Comparison of ENCODE assay signal across 8 cellular contexts in the genomic region with DNA sequence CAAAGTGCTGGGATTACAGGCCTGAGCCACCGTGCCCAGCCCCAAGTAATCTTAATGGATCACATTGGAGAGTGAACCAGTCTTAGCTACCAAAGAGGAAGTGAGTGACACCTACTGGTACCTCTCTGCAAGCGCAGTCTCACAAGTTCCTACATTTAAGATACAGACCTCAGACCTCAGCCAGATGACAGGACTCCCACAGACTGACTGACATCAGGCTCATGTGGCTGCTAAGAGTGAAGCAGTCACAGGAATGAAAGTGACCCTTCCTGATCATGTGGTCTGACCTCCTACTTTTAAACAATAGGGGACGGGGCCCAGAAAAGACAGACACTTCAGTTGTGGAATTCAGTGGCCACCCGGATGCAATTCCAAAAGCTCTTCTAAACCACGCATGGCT. TPM values are rescaled to one million over a fixed set of nuclear protein-coding genes. Genes with fewer than 3 reads are reported as not detected.
DNase-seq lines count a peak whose midpoint lies in the region; ATAC-seq and TF ChIP-seq lines count a peak whose summit lies in the region.

No MANE protein-coding gene starts in this region.

- H3K4me1 Mint-ChIP-seq in natural killer cell, result peaks cover 0 to under 1% of the 10 kb centered on the region in 2 donors

- DNase-seq in DMS114 treated with DMSO at 0.1 percent for 48 hours (lab: John Stamatoyannopoulos, UW; ENCODE audit: unreplicated experiment) (peak; percentile 76), HPDE6-E6E7 (ENCODE audit: extremely low spot score) (peak; percentile 65), NOMO-1 treated with dmso at 0.1 percent for 144 hours (lab: John Stamatoyannopoulos, UW; ENCODE audit: unreplicated experiment) (peak; percentile 56), erythroblast (lab: John Stamatoyannopoulos, UW) (peak; percentile 72 to 76), natural killer cell (peak; percentile 28)
- DNase-seq in activated CD8-positive, alpha-beta memory T cell treated with anti-CD3 and anti-CD28 coated beads, Interleukin-2, amount 50 U/mL, for 1 hour (ENCODE audit: extremely low read depth), result peak; percentile 41
- DNase-seq in stimulated activated naive CD8-positive, alpha-beta T cell treated with anti-CD3 and anti-CD28 coated beads, Interleukin-15, Interleukin-2, amounts not matched to agents 100 U/mL and 50 U/mL, for 24 hours, result peak; percentile 62

- TF ChIP-seq POLR2A in erythroblast (IDR thresholded peaks at IDR 0.05; ENCODE audit: low read length), result no peak

- intact Hi-C loops in natural killer cell (cut with micrococcal nuclease), result loop anchor here (1.0 to 5.0 kb wide), 3 partner anchors 64 to 340 kb away; no protein-coding TSS in a partner anchor

- no peaks in the 10 kb centered on the region for H3K36me3 Mint-ChIP-seq in natural killer cell

- no peak overlapping the region for H3K27ac Mint-ChIP-seq in natural killer cell

- no peaks in the 10 kb centered on the region for H3K9me3 Mint-ChIP-seq in natural killer cell

- ATAC-seq in GM21390 (IDR thresholded peaks at IDR 0.05; ENCODE audit: unreplicated experiment) (peak; percentile 67), natural killer cell (peak; percentile 92 to 100 (median 99))
- peak; percentile 96 for ATAC-seq in stimulated activated naive CD8-positive, alpha-beta T cell treated with anti-CD3 and anti-CD28 coated beads, Interleukin-15, Interleukin-2, amounts not matched to agents 100 U/mL and 50 U/mL, for 24 hours

- peaks cover 0 to 4% of the 10 kb centered on the region in 2 donors for H3K27me3 Mint-ChIP-seq in natural killer cell (ENCODE audit: low read depth in 2 of 2)

- no peak overlapping the region for H3K4me3 Mint-ChIP-seq in natural killer cell

- peak; percentile 79 for TF ChIP-seq CTCF in natural killer cell (IDR thresholded peaks at IDR 0.05)

RNA-seq across cellular contexts. Expression of gene GNB5, which starts 36.3 kb away (rescaled TPM):
- 10 to 100 TPM; 22.5 to 31.3 (median 23.0) TPM for total RNA-seq in natural killer cell

Comparison
In these comparisons a context has a peak if more than half of its experiments do, and no peak if none do; other contexts are left out.
1. Peak in every context shown above with its lines: DNase-seq and ATAC-seq.